ENCODE assay signal across 1 cellular context in genomic region chr14:96135285-96135684, GRCh38.
TF ChIP-seq lines count a peak whose summit lies in the region.

No MANE protein-coding gene starts in this region.

TF ChIP-seq in IMR-90, 13 proteins besides CTCF, POLR2A, EP300 and RAD21:
- no peak for TF ChIP-seq SMC3 (IDR thresholded peaks at IDR 0.05; ENCODE audit: low read depth, low read length)
- TF ChIP-seq CHD1 (IDR thresholded peaks at IDR 0.05; ENCODE audit: low read depth, low read length) = no peak
- no peak for TF ChIP-seq CEBPB (IDR thresholded peaks at IDR 0.05; ENCODE audit: low read depth, low read length)
- TF ChIP-seq FOS (IDR thresholded peaks at IDR 0.05; ENCODE audit: low read depth, low read length) = no peak
- no peak for TF ChIP-seq BHLHE40 (IDR thresholded peaks at IDR 0.05; ENCODE audit: low read depth, low read length)
- no peak for TF ChIP-seq NFE2L2 (IDR thresholded peaks at IDR 0.05; ENCODE audit: low read depth, low read length)
- TF ChIP-seq RFX5 (IDR thresholded peaks at IDR 0.05; ENCODE audit: low read depth, low read length) = no peak
- TF ChIP-seq MXI1 (IDR thresholded peaks at IDR 0.05; ENCODE audit: borderline replicate concordance, low read depth, low read length) = no peak
- no peak for TF ChIP-seq ELK1 (IDR thresholded peaks at IDR 0.05; ENCODE audit: borderline replicate concordance, low read depth, low read length)
- no peak for TF ChIP-seq MAZ (IDR thresholded peaks at IDR 0.05; ENCODE audit: borderline replicate concordance, low read depth, low read length)
- no peak for TF ChIP-seq RCOR1 (IDR thresholded peaks at IDR 0.05; ENCODE audit: insufficient replicate concordance, low read length)
- TF ChIP-seq MAFK (IDR thresholded peaks at IDR 0.05; ENCODE audit: low read depth, low read length) = no peak
- TF ChIP-seq USF2 (IDR thresholded peaks at IDR 0.05; ENCODE audit: low read depth, low read length) = no peak
